In genomic region chr3:30631237-30631961, GRCh38 we compare ENCODE assay signal across 8 cellular contexts. TPM values are rescaled to one million over a fixed set of nuclear protein-coding genes. Genes with fewer than 3 reads are reported as not detected.
A peak's percentile ranks its signal among the peaks of the same experiment; 100 is the strongest.
DNase-seq lines count a peak whose midpoint lies in the region; ATAC-seq, FAIRE-seq and TF ChIP-seq lines count a peak whose summit lies in the region.

No MANE protein-coding gene starts in this region.

- CTCF ChIA-PET in A673 (lab: Charles Lee): no interaction called here

- H3K9me1 ChIP-seq in keratinocyte (ENCODE audit: control insufficient read depth, extremely low read depth, insufficient read depth, low read length): no peaks in the 10 kb centered on the region

- DNase-seq in A673 (ENCODE audit: low spot score): no peak
- DNase-seq in activated T-cell treated with anti-CD3 and anti-CD28 coated beads, Interleukin-2, amount 50 U/mL, for 24 hours: peak; percentile 69
- DNase-seq in keratinocyte (ENCODE audit: low read depth, low spot score): no peak
- DNase-seq in neural progenitor cell (ENCODE audit: low spot score): no peak
- DNase-seq in HPDE6-E6E7 (ENCODE audit: extremely low spot score): no peak
- no peak for DNase-seq in HUDEP-2 (lab: John Stamatoyannopoulos, UW; ENCODE audit: unreplicated experiment in 76 of 76)

- H3K4me1 Mint-ChIP-seq in activated T-cell treated with anti-CD3 and anti-CD28 coated beads, Interleukin-2, amount 50 U/mL, for 24 hours (ENCODE audit: low read depth): peaks cover 95% of the 10 kb centered on the region
- H3K4me1 Mint-ChIP-seq in neural progenitor cell: peaks cover 16% of the 10 kb centered on the region

- H3K9me3 ChIP-seq in A673 (ENCODE audit: low read depth, low read length, poor library complexity, severe bottlenecking) (no peaks in the 10 kb centered on the region), keratinocyte (ENCODE audit: control insufficient read depth, low read depth, low read length) (no peaks in the 10 kb centered on the region), neural progenitor cell (ENCODE audit: low read depth) (no peaks in the 10 kb centered on the region)

- H3K36me3 ChIP-seq in A673 (ENCODE audit: insufficient read depth, low read length, poor library complexity, severe bottlenecking) (no peaks in the 10 kb centered on the region), keratinocyte (ENCODE audit: control insufficient read depth in 2 of 2, extremely low read depth in 1 of 2, insufficient read depth in 2 of 2, low read length in 2 of 2) (peaks cover 15 to 24% of the 10 kb centered on the region in 2 experiments), neural progenitor cell (no peaks in the 10 kb centered on the region)

- H4K20me1 ChIP-seq in keratinocyte (ENCODE audit: control insufficient read depth, extremely low read depth, insufficient read depth, low read length) (peaks cover 10% of the 10 kb centered on the region), neural progenitor cell (ENCODE audit: low read depth) (no peaks in the 10 kb centered on the region)

- H3K27me3 ChIP-seq in A673 (replicated peaks; ENCODE audit: insufficient read depth, low read depth, low read length, poor library complexity): no peaks in the 10 kb centered on the region
- no peaks in the 10 kb centered on the region for H3K27me3 ChIP-seq in keratinocyte (ENCODE audit: control insufficient read depth, extremely low read depth, insufficient read depth, low read length)
- H3K27me3 ChIP-seq in neural progenitor cell: no peaks in the 10 kb centered on the region

- peak overlapping the region; percentile 70 for H3K4me3 Mint-ChIP-seq in activated T-cell treated with anti-CD3 and anti-CD28 coated beads, Interleukin-2, amount 50 U/mL, for 24 hours
- H3K4me3 Mint-ChIP-seq in neural progenitor cell: no peak overlapping the region

- peak overlapping the region; percentile 26 for H3K27ac ChIP-seq in A673 (ENCODE audit: low read depth, low read length, poor library complexity, severe bottlenecking)
- H3K27ac ChIP-seq in keratinocyte (ENCODE audit: control insufficient read depth, insufficient read depth, low read length): peak overlapping the region; percentile 58
- H3K27ac ChIP-seq in neural progenitor cell: no peak overlapping the region

- ATAC-seq in HG03571 (IDR thresholded peaks at IDR 0.05; ENCODE audit: unreplicated experiment) (peak; percentile 58), GM18873 (IDR thresholded peaks at IDR 0.05; ENCODE audit: low FRiP score, unreplicated experiment) (no peak)

- H3F3A ChIP-seq in neural progenitor cell (ENCODE audit: low read depth): peaks cover 24% of the 10 kb centered on the region

- POLR2A ChIA-PET in A673 (lab: Charles Lee; ENCODE audit: low non-redundant PET): no interaction called here

- H2AFZ ChIP-seq in keratinocyte (ENCODE audit: control insufficient read depth, low read length) (no peak overlapping the region), neural progenitor cell (replicated peaks) (no peak overlapping the region)

- H3K27ac Mint-ChIP-seq in activated T-cell treated with anti-CD3 and anti-CD28 coated beads, Interleukin-2, amount 50 U/mL, for 24 hours: peak overlapping the region; percentile 96
- H3K27ac Mint-ChIP-seq in neural progenitor cell: no peak overlapping the region

- H3K79me2 ChIP-seq in keratinocyte (ENCODE audit: control insufficient read depth, insufficient read depth, low read length): peaks cover 100% of the 10 kb centered on the region
- H3K79me2 ChIP-seq in neural progenitor cell (ENCODE audit: low read depth): peaks cover 28% of the 10 kb centered on the region

- FAIRE-seq in keratinocyte (lab: Jason Lieb, UNC): no peak

- H3K36me3 Mint-ChIP-seq in activated T-cell treated with anti-CD3 and anti-CD28 coated beads, Interleukin-2, amount 50 U/mL, for 24 hours (ENCODE audit: low read depth): peaks cover 89% of the 10 kb centered on the region
- peaks cover 36% of the 10 kb centered on the region for H3K36me3 Mint-ChIP-seq in neural progenitor cell

- BruUV-seq in A673 (replicated peaks; lab: Mats Ljungman, UMichigan): no TSS peak

- dilution Hi-C loops in keratinocyte (cut with MboI; ENCODE audit: extremely low pct_ligation_motif_present, low sequenced_read_pairs): no loop called here

- H3K4me1 ChIP-seq in A673 (ENCODE audit: insufficient read depth, low read length, poor library complexity, severe bottlenecking) (peaks cover 95% of the 10 kb centered on the region), keratinocyte (ENCODE audit: control insufficient read depth, extremely low read depth, insufficient read depth, low read length) (peaks cover 50% of the 10 kb centered on the region), neural progenitor cell (peaks cover 30% of the 10 kb centered on the region)

- H3K4me3 ChIP-seq in A673 (ENCODE audit: low read depth, low read length, poor library complexity, severe bottlenecking): no peak overlapping the region
- H3K4me3 ChIP-seq in keratinocyte (ENCODE audit: control insufficient read depth in 2 of 3, extremely low read depth in 1 of 3, insufficient read depth in 2 of 3, low read depth in 1 of 3, low read length in 3 of 3): no peak overlapping the region
- no peak overlapping the region for H3K4me3 ChIP-seq in neural progenitor cell

- intact Hi-C loops in A673 (cut with micrococcal nuclease; ENCODE audit: unreplicated experiment): no loop called here

- H3K4me2 ChIP-seq in keratinocyte (ENCODE audit: control insufficient read depth, extremely low read depth, insufficient read depth, low read depth, low read length): no peak overlapping the region
- no peak overlapping the region for H3K4me2 ChIP-seq in neural progenitor cell

- no peak for TF ChIP-seq CTCF in A673 (conservative IDR thresholded peaks at IDR 0.05; ENCODE audit: low read depth, low read length)
- no peak for TF ChIP-seq CTCF in keratinocyte (optimal IDR thresholded peaks at IDR 0.05 in 1 of 3, IDR thresholded peaks at IDR 0.05 in 1 of 3, conservative IDR thresholded peaks at IDR 0.05 in 1 of 3; ENCODE audit: extremely low read depth in 1 of 3, insufficient read depth in 2 of 3, low read length in 3 of 3)
- no peak for TF ChIP-seq CTCF in neural progenitor cell (IDR thresholded peaks at IDR 0.05)

- H3K9ac ChIP-seq in keratinocyte (ENCODE audit: control insufficient read depth, extremely low read depth, insufficient read depth, low read length) (no peak overlapping the region), neural progenitor cell (no peak overlapping the region)

- H3K9me3 Mint-ChIP-seq in activated T-cell treated with anti-CD3 and anti-CD28 coated beads, Interleukin-2, amount 50 U/mL, for 24 hours: no peaks in the 10 kb centered on the region
- H3K9me3 Mint-ChIP-seq in neural progenitor cell: peaks cover 7% of the 10 kb centered on the region

- no peaks in the 10 kb centered on the region for H3K27me3 Mint-ChIP-seq in activated T-cell treated with anti-CD3 and anti-CD28 coated beads, Interleukin-2, amount 50 U/mL, for 24 hours
- peaks cover 6% of the 10 kb centered on the region for H3K27me3 Mint-ChIP-seq in neural progenitor cell (ENCODE audit: insufficient read depth, low read depth)

RNA-seq across cellular contexts. Expression of gene TGFBR2, which starts 25.0 kb away (rescaled TPM):
- total RNA-seq in A673 (2021): 16.1 TPM in 2 replicates
- 250 to 402 TPM (median 303 TPM) in 3 replicates for polyA plus RNA-seq in keratinocyte
- polyA plus RNA-seq in keratinocyte (2011; ENCODE audit: low read depth): 39.9 TPM
- 201 and 293 TPM in 2 replicates for polyA plus RNA-seq in keratinocyte (2011; cell fraction: cytosol; rRNA removed)
- 332 and 361 TPM in 2 replicates for polyA plus RNA-seq in keratinocyte (2011; cell fraction: nucleus; rRNA removed)
- polyA plus RNA-seq in keratinocyte (2012; ENCODE audit: low replicate concordance): 37.4 and 256 TPM in 2 replicates
- 379 to 451 TPM (median 420 TPM) in 3 replicates for polyA minus RNA-seq in keratinocyte
- polyA minus RNA-seq in keratinocyte (2011; cell fraction: cytosol; rRNA and poly(A)+ RNA removed): 312 TPM
- 400 and 638 TPM in 2 replicates for polyA minus RNA-seq in keratinocyte (2011; cell fraction: nucleus; rRNA and poly(A)+ RNA removed)
- total RNA-seq in neural progenitor cell (ENCODE audit: low replicate concordance): 5.8 and 7.3 TPM in 2 replicates
